1 cellular context compared by ENCODE assay signal in genomic region chr14:58122546-58122945, GRCh38. TPM values are rescaled to one million over a fixed set of nuclear protein-coding genes. Genes with fewer than 3 reads are reported as not detected.
"Had no signal": no experiment of that assay in that cellular context is flagged by ENCODE, and none has a peak within 500 bp of the region (broad histone marks: within the 10 kb centered on the region; RNA-seq: fewer than 3 reads in every experiment).

No MANE protein-coding gene starts in this region.

RNA-seq across cellular contexts. Expression of gene ARMH4, which starts 29.5 kb away (rescaled TPM):
- total RNA-seq: MCF 10A had no signal
